Comparison of ENCODE assay signal across 10 cellular contexts in genomic region chr3:5304789-5305680, GRCh38.
DNase-seq lines count a peak whose midpoint lies in the region; ATAC-seq and TF ChIP-seq lines count a peak whose summit lies in the region.
"Had no signal": no experiment of that assay in that cellular context is flagged by ENCODE, and none has a peak within 500 bp of the region (broad histone marks: within the 10 kb centered on the region; RNA-seq: fewer than 3 reads in every experiment).

No MANE protein-coding gene starts in this region.

- ATAC-seq in GM18907 (IDR thresholded peaks at IDR 0.05; ENCODE audit: unreplicated experiment): peak; percentile 83
- peak; percentile 72 for ATAC-seq in HG03066 (IDR thresholded peaks at IDR 0.05; ENCODE audit: low read depth, unreplicated experiment)
- ATAC-seq in Right ventricle myocardium superior (ENCODE audit: poor library complexity): peak; percentile 81
- ATAC-seq in HG03460 (IDR thresholded peaks at IDR 0.05; ENCODE audit: unreplicated experiment): no peak

- H3K4me1 Mint-ChIP-seq in CD14-positive monocyte: peaks cover 4% of the 10 kb centered on the region
- H3K4me1 Mint-ChIP-seq: natural killer cell had no signal

- H3K36me3 Mint-ChIP-seq in CD14-positive monocyte: no peaks in the 10 kb centered on the region
- H3K36me3 Mint-ChIP-seq: IgD-negative memory B cell, natural killer cell had no signal

- H3K27ac Mint-ChIP-seq in CD14-positive monocyte: no peak overlapping the region
- H3K27ac Mint-ChIP-seq: natural killer cell had no signal

- intact Hi-C loops in CD14-positive monocyte (cut with micrococcal nuclease) (loop anchor here (5.0 to 10.0 kb wide), 3 partner anchors 430 to 1492 kb away; no protein-coding TSS in a partner anchor), Right ventricle myocardium superior (cut with DNase I) (no loop called here)

- peaks cover 1 to 3% (median 2%) of the 10 kb centered on the region in 3 donors for H3K27me3 Mint-ChIP-seq in CD14-positive monocyte (ENCODE audit: low read depth in 3 of 3)
- H3K27me3 Mint-ChIP-seq: IgD-negative memory B cell had no signal

- no peaks in the 10 kb centered on the region for H3K9me3 Mint-ChIP-seq in CD14-positive monocyte
- H3K9me3 Mint-ChIP-seq: IgD-negative memory B cell, natural killer cell had no signal

- TF ChIP-seq CTCF in CD14-positive monocyte (IDR thresholded peaks at IDR 0.05): peak; percentile 84

- DNase-seq in CD14-positive monocyte (ENCODE audit: low spot score): peak; percentile 44
- peak; percentile 82 for DNase-seq in NCI-H510A treated with DMSO at 0.1 percent for 48 hours (lab: John Stamatoyannopoulos, UW)
- peak; percentile 7 for DNase-seq in activated T-cell treated with anti-CD3 and anti-CD28 coated beads for 4 hours
- no peak for DNase-seq in Right ventricle myocardium superior
- peak; percentile 68 for DNase-seq in renal cortical epithelial cell (ENCODE audit: low read depth)
- DNase-seq: natural killer cell had no signal

- no peak overlapping the region for H3K4me3 Mint-ChIP-seq in CD14-positive monocyte
- H3K4me3 Mint-ChIP-seq: IgD-negative memory B cell, natural killer cell had no signal
